Comparison of ENCODE assay signal across 8 cellular contexts in genomic region chr1:29453502-29454240, GRCh38.
DNase-seq lines count a peak whose midpoint lies in the region; ATAC-seq, FAIRE-seq and TF ChIP-seq lines count a peak whose summit lies in the region.

No MANE protein-coding gene starts in this region.

- H3K9me3 Mint-ChIP-seq in endodermal cell, result peaks cover 7% of the 10 kb centered on the region

- H3K36me3 ChIP-seq in endodermal cell (ENCODE audit: control insufficient read depth, insufficient read depth, low read length), result no peaks in the 10 kb centered on the region

- H3K4me2 ChIP-seq in A549, result no peak overlapping the region

- H3K9ac ChIP-seq in endodermal cell (ENCODE audit: extremely low read depth, low read length, poor library complexity, severe bottlenecking), result no peak overlapping the region

- H3K27me3 Mint-ChIP-seq in endodermal cell (ENCODE audit: insufficient read depth), result peaks cover 6% of the 10 kb centered on the region

- no peak for TF ChIP-seq EP300 in A549 (IDR thresholded peaks at IDR 0.05)

- peaks cover 23% of the 10 kb centered on the region for H3K4me1 Mint-ChIP-seq in endodermal cell

- CTCF ChIA-PET in A549 (lab: Yijun Ruan, JAX), result no interaction called here

- no peaks in the 10 kb centered on the region for H3K27me3 ChIP-seq in endodermal cell (ENCODE audit: control insufficient read depth, insufficient read depth, low read length, poor library complexity, severe bottlenecking)

- TF ChIP-seq CTCF in A549 (IDR thresholded peaks at IDR 0.05) (peak; percentile 29), endodermal cell (conservative IDR thresholded peaks at IDR 0.05) (peak; percentile 70)

- H3K4me1 ChIP-seq in A549 (no peaks in the 10 kb centered on the region), endodermal cell (ENCODE audit: control insufficient read depth, insufficient read depth, low read length) (no peaks in the 10 kb centered on the region)

- WGBS in A549 (ENCODE audit: missing lambda C conversion rate), result 3% methylated on average over 5 of the region's 8 CpGs
- 39 to 67% methylated on average over 3 to 8 of the region's 8 CpGs for WGBS in endodermal cell (ENCODE audit: insufficient coverage in 1 of 2, insufficient read length in 1 of 2), 2 experiments

- no peak overlapping the region for H3K4me3 ChIP-seq in A549
- H3K4me3 ChIP-seq in endodermal cell (ENCODE audit: low read length), result no peak overlapping the region

- H3K27ac ChIP-seq in A549 (no peak overlapping the region), endodermal cell (ENCODE audit: low read depth, low read length) (no peak overlapping the region)

- POLR2A ChIA-PET in A549 (lab: Yijun Ruan, JAX), result no interaction called here

- peak; percentile 41 to 58 for DNase-seq in A549 (ENCODE audit: low read depth in 1 of 2, low spot score in 1 of 2)
- DNase-seq in GM12892 (ENCODE audit: insufficient read length), result peak; percentile 47
- peak; percentile 98 for DNase-seq in NCI-H82 (lab: John Stamatoyannopoulos, UW)
- peak; percentile 85 for DNase-seq in endodermal cell
- peak; percentile 9 for DNase-seq in non-pigmented ciliary epithelial cell (ENCODE audit: low read depth)
- DNase-seq in stimulated activated naive CD4-positive, alpha-beta T cell treated with Interleukin-2 at 50 U/mL for 16 hours (lab: John Stamatoyannopoulos, UW), result no peak

- H3K9me3 ChIP-seq in A549 (no peaks in the 10 kb centered on the region), endodermal cell (ENCODE audit: control insufficient read depth, low read length) (no peaks in the 10 kb centered on the region)

- H3K4me3 Mint-ChIP-seq in endodermal cell, result no peak overlapping the region

- peak overlapping the region; percentile 78 for H3K27ac Mint-ChIP-seq in endodermal cell

- ATAC-seq in A549, result peak; percentile 54 to 83; a peak in 5 of 6 replicates
- no peak for ATAC-seq in GM19395 (IDR thresholded peaks at IDR 0.05; ENCODE audit: unreplicated experiment)
- no peak for ATAC-seq in HG03439 (IDR thresholded peaks at IDR 0.05; ENCODE audit: unreplicated experiment)

- no peak for TF ChIP-seq RAD21 in A549 (conservative IDR thresholded peaks at IDR 0.05 in 1 of 2, IDR thresholded peaks at IDR 0.05 in 1 of 2)

- TF ChIP-seq POLR2A in A549 (IDR thresholded peaks at IDR 0.05; ENCODE audit: low read length) (no peak), GM12892 (IDR thresholded peaks at IDR 0.05; ENCODE audit: low read depth, low read length) (no peak)

- no peaks in the 10 kb centered on the region for H3K36me3 Mint-ChIP-seq in endodermal cell (ENCODE audit: low read depth)

- no peak for FAIRE-seq in A549 (lab: Jason Lieb, UNC)
- FAIRE-seq in GM12892 (lab: Jason Lieb, UNC), result no peak

TF ChIP-seq in A549, 52 proteins besides CTCF, POLR2A, EP300 and RAD21:
- TF ChIP-seq SMC3 (IDR thresholded peaks at IDR 0.05) (0 out of 3 replicates have a peak, but pooled peaks have one; percentile 22), HDAC2 (IDR thresholded peaks at IDR 0.05) (no peak)

Comparison
In these comparisons a context has a peak if more than half of its experiments do, and no peak if none do; other contexts are left out.
1. ATAC-seq: peak in A549 (2 of 2); none in GM19395 (single experiment) and HG03439 (single experiment).